8 cellular contexts compared by ENCODE assay signal in genomic region chr12:31117203-31118011, GRCh38. TPM values are rescaled to one million over a fixed set of nuclear protein-coding genes. Genes with fewer than 3 reads are reported as not detected.
A peak's percentile ranks its signal among the peaks of the same experiment; 100 is the strongest.
DNase-seq lines count a peak whose midpoint lies in the region; ATAC-seq and TF ChIP-seq lines count a peak whose summit lies in the region.

No MANE protein-coding gene starts in this region.

- peak; percentile 66 for ATAC-seq in GM21576 (IDR thresholded peaks at IDR 0.05; ENCODE audit: unreplicated experiment)

- peaks cover 18% of the 10 kb centered on the region for H3K27me3 Mint-ChIP-seq in mesothelial cell of epicardium (ENCODE audit: low read depth)

- H3K4me1 Mint-ChIP-seq in mesothelial cell of epicardium = peaks cover 17% of the 10 kb centered on the region

- H3K27ac Mint-ChIP-seq in mesothelial cell of epicardium = peak overlapping the region; percentile 76

- H3K9me3 Mint-ChIP-seq in mesothelial cell of epicardium = no peaks in the 10 kb centered on the region

- H3K4me3 Mint-ChIP-seq in mesothelial cell of epicardium = peak overlapping the region; percentile 75

- no peaks in the 10 kb centered on the region for H3K36me3 Mint-ChIP-seq in mesothelial cell of epicardium

- peak; percentile 50 for TF ChIP-seq CTCF in mesothelial cell of epicardium (IDR thresholded peaks at IDR 0.05; ENCODE audit: unreplicated experiment)

- DNase-seq in DMS53 treated with DMSO at 0.1 percent for 48 hours (lab: John Stamatoyannopoulos, UW; ENCODE audit: unreplicated experiment) = peak; percentile 75
- DNase-seq in NCI-H1105 (lab: John Stamatoyannopoulos, UW) = peak; percentile 88
- peak; percentile 69 for DNase-seq in activated CD4-positive, alpha-beta T cell treated with anti-CD3 and anti-CD28 coated beads for 4 hours
- DNase-seq in effector CD4-positive, alpha-beta T cell = peak; percentile 43
- peak in 1 of 2 experiments; percentile 82 for DNase-seq in mesothelial cell of epicardium (ENCODE audit: low spot score in 2 of 2, unreplicated experiment in 2 of 2)
- DNase-seq in stimulated activated CD8-positive, alpha-beta memory T cell treated with anti-CD3 and anti-CD28 coated beads, Interleukin-4, amount 100 ng/mL, for 48 hours = peak; percentile 78
- no peak for DNase-seq in superior temporal gyrus (ENCODE audit: extremely low spot score)

RNA-seq across cellular contexts. Expression of gene DDX11, which starts 43.7 kb away (rescaled TPM):
- 104 to 114 TPM (median 105 TPM) in 3 replicates for total RNA-seq in mesothelial cell of epicardium
